In the genomic region with DNA sequence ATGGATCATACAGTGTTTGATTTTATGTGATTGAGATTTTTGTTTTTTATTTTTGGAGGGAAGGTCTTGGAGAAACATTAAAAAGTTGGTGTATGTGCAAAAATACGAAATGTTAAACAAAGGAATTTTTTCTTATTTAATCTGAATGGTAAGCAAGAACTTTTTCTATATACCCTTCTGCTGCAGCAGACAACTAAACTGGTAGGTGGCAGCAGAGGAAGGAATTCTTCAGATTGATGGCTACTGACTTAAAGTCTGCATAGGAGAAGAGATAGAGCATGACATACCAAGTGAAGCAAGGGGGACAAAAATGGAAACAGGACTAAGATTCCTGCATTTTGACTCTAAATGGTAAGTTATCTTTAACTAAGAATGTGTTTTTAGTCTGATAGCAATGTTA, we compare ENCODE assay signal across 8 cellular contexts. TPM values are rescaled to one million over a fixed set of nuclear protein-coding genes. Genes with fewer than 3 reads are reported as not detected.
DNase-seq lines count a peak whose midpoint lies in the region; ATAC-seq and TF ChIP-seq lines count a peak whose summit lies in the region.

No MANE protein-coding gene starts in this region.

- no peak overlapping the region for H3K4me3 ChIP-seq in CD8-positive, alpha-beta memory T cell (ENCODE audit: low read length)
- no peak overlapping the region for H3K4me3 ChIP-seq in CD4-positive, alpha-beta memory T cell (ENCODE audit: low read length in 2 of 2)

- no peaks in the 10 kb centered on the region for H3K9me3 ChIP-seq in CD8-positive, alpha-beta memory T cell (ENCODE audit: low read length)
- no peaks in the 10 kb centered on the region for H3K9me3 ChIP-seq in CD4-positive, alpha-beta memory T cell (ENCODE audit: control insufficient read depth in 1 of 2, low read length in 2 of 2)

- peaks cover 0 to 13% (median 3%) of the 10 kb centered on the region in 3 donors for H3K36me3 Mint-ChIP-seq in CD8-positive, alpha-beta memory T cell
- H3K36me3 Mint-ChIP-seq in CD4-positive, alpha-beta memory T cell, result peaks cover 6 to 8% of the 10 kb centered on the region in 2 donors

- H3K4me1 ChIP-seq in CD8-positive, alpha-beta memory T cell (ENCODE audit: insufficient read depth, low read length), result no peaks in the 10 kb centered on the region
- no peaks in the 10 kb centered on the region for H3K4me1 ChIP-seq in CD4-positive, alpha-beta memory T cell (ENCODE audit: insufficient read depth, low read length)

- H3K27me3 Mint-ChIP-seq in CD8-positive, alpha-beta memory T cell, result peaks cover 0 to 1% of the 10 kb centered on the region in 2 donors
- H3K27me3 Mint-ChIP-seq in CD4-positive, alpha-beta memory T cell, result no peaks in the 10 kb centered on the region

- intact Hi-C loops in CD4-positive, alpha-beta memory T cell (cut with micrococcal nuclease), result no loop called here

- CTCF ChIA-PET in CD8-positive, alpha-beta memory T cell (lab: Charles Lee), result no interaction called here
- CTCF ChIA-PET in CD4-positive, alpha-beta memory T cell (lab: Charles Lee; ENCODE audit: partially characterized antibody), result no interaction called here

- no peaks in the 10 kb centered on the region for H3K36me3 ChIP-seq in CD8-positive, alpha-beta memory T cell (ENCODE audit: insufficient read depth, low read length)
- H3K36me3 ChIP-seq in CD4-positive, alpha-beta memory T cell (ENCODE audit: insufficient read depth, low read length), result no peaks in the 10 kb centered on the region

- POLR2A ChIA-PET in CD8-positive, alpha-beta memory T cell (lab: Charles Lee), result no interaction called here
- POLR2A ChIA-PET in CD4-positive, alpha-beta memory T cell (lab: Charles Lee; ENCODE audit: partially characterized antibody), result no interaction called here

- ATAC-seq in GM18511 (IDR thresholded peaks at IDR 0.05; ENCODE audit: unreplicated experiment), result no peak

- peak overlapping the region in 1 of 8 donors; percentile 15 for H3K27ac Mint-ChIP-seq in CD8-positive, alpha-beta memory T cell
- H3K27ac Mint-ChIP-seq in CD4-positive, alpha-beta memory T cell, result no peak overlapping the region

- no peak overlapping the region for H3K4me3 Mint-ChIP-seq in CD8-positive, alpha-beta memory T cell
- no peak overlapping the region for H3K4me3 Mint-ChIP-seq in CD4-positive, alpha-beta memory T cell

- peak; percentile 32 for TF ChIP-seq CTCF in GM10266 (IDR thresholded peaks at IDR 0.05; ENCODE audit: control insufficient read depth, insufficient read depth, low read depth, missing control alignments)

- H3K4me1 Mint-ChIP-seq in CD8-positive, alpha-beta memory T cell, result no peaks in the 10 kb centered on the region
- H3K4me1 Mint-ChIP-seq in CD4-positive, alpha-beta memory T cell, result peaks cover 0 to 1% (median 0%) of the 10 kb centered on the region in 4 donors

- H3K27me3 ChIP-seq in CD8-positive, alpha-beta memory T cell (ENCODE audit: insufficient read depth, low read length, poor library complexity, severe bottlenecking), result no peaks in the 10 kb centered on the region
- H3K27me3 ChIP-seq in CD4-positive, alpha-beta memory T cell (ENCODE audit: insufficient read depth, low read length), result no peaks in the 10 kb centered on the region

- H3K27ac ChIP-seq in CD8-positive, alpha-beta memory T cell (ENCODE audit: low read depth, low read length), result no peak overlapping the region
- H3K27ac ChIP-seq in CD4-positive, alpha-beta memory T cell (ENCODE audit: low read depth, low read length), result no peak overlapping the region

- no peak for DNase-seq in GM10266 (ENCODE audit: extremely low spot score)
- peak; percentile 12 to 38 for DNase-seq in NCI-H446 (lab: John Stamatoyannopoulos, UW)
- peak; percentile 45 for DNase-seq in epidermal melanocyte (ENCODE audit: insufficient read length, low spot score)
- peak; percentile 44 for DNase-seq in pons (ENCODE audit: low spot score)
- no peak for DNase-seq in CD8-positive, alpha-beta memory T cell
- DNase-seq in CD4-positive, alpha-beta memory T cell, result no peak
- no peak for DNase-seq in NCI-H2196 (lab: John Stamatoyannopoulos, UW; ENCODE audit: unreplicated experiment)

- H3K9me3 Mint-ChIP-seq in CD8-positive, alpha-beta memory T cell, result no peaks in the 10 kb centered on the region
- H3K9me3 Mint-ChIP-seq in CD4-positive, alpha-beta memory T cell, result no peaks in the 10 kb centered on the region

RNA-seq across cellular contexts. Expression of gene A2ML1, which starts 42.0 kb away (rescaled TPM):
- total RNA-seq in CD8-positive, alpha-beta memory T cell, result not detected
- polyA plus RNA-seq in CD8-positive, alpha-beta memory T cell, result not detected
- total RNA-seq in CD4-positive, alpha-beta memory T cell, result not detected
- not detected for polyA plus RNA-seq in CD4-positive, alpha-beta memory T cell

Comparison
In these comparisons a context has a peak if more than half of its experiments do, and no peak if none do; other contexts are left out.
1. DNase-seq: peak in NCI-H446 (2 of 2), epidermal melanocyte (single experiment) and pons (single experiment); none in GM10266 (single experiment), CD8-positive, alpha-beta memory T cell (0 of 5), CD4-positive, alpha-beta memory T cell (0 of 5) and NCI-H2196 (single experiment).